ENCODE assay signal across 1 cellular context in the genomic region with DNA sequence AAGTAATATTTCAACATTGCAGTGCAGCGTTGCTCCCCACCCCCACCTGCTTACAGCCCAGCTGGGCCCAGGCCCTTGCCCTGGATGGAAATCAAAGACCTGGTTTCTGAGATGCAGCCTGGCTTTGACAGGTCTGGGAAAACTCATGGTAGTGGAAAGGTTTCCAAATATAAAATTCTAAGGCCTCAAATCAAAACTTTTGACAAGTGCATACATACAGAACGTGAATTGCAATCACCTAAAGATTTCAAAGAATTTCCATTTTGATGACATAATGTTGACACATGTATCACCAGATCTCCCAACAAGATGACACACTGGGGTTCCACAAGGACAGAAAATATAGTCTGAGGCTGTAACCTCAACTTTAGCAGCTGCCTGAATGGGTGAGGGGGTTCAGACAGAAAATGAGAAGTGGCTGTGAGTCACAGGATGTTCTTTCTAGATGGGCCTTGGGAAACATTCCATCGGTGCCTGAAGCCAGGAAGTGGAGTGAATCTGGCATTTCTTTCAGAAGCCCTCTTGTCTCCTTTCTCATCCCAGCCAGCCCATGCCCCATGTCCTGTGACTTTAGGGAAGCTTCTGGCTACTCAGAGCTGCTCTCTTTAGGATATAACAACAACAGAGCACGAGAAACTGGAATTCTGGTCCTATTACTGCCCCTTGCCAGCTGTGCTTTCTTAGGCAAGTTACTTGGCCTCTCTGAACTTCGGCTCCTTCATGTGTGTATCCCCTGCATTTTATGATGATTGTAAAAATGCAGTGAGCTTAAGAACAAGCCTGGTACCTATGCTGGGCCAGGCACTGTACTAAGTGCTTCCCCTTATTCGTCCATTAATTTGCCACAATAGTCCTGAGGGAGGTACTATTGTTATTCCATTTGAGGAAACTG.
TF ChIP-seq lines count a peak whose summit lies in the region.

No MANE protein-coding gene starts in this region.

TF ChIP-seq in GM23338, 12 proteins besides CTCF, POLR2A, EP300 and RAD21 (continued from another document):
- TF ChIP-seq, protein P1, sequence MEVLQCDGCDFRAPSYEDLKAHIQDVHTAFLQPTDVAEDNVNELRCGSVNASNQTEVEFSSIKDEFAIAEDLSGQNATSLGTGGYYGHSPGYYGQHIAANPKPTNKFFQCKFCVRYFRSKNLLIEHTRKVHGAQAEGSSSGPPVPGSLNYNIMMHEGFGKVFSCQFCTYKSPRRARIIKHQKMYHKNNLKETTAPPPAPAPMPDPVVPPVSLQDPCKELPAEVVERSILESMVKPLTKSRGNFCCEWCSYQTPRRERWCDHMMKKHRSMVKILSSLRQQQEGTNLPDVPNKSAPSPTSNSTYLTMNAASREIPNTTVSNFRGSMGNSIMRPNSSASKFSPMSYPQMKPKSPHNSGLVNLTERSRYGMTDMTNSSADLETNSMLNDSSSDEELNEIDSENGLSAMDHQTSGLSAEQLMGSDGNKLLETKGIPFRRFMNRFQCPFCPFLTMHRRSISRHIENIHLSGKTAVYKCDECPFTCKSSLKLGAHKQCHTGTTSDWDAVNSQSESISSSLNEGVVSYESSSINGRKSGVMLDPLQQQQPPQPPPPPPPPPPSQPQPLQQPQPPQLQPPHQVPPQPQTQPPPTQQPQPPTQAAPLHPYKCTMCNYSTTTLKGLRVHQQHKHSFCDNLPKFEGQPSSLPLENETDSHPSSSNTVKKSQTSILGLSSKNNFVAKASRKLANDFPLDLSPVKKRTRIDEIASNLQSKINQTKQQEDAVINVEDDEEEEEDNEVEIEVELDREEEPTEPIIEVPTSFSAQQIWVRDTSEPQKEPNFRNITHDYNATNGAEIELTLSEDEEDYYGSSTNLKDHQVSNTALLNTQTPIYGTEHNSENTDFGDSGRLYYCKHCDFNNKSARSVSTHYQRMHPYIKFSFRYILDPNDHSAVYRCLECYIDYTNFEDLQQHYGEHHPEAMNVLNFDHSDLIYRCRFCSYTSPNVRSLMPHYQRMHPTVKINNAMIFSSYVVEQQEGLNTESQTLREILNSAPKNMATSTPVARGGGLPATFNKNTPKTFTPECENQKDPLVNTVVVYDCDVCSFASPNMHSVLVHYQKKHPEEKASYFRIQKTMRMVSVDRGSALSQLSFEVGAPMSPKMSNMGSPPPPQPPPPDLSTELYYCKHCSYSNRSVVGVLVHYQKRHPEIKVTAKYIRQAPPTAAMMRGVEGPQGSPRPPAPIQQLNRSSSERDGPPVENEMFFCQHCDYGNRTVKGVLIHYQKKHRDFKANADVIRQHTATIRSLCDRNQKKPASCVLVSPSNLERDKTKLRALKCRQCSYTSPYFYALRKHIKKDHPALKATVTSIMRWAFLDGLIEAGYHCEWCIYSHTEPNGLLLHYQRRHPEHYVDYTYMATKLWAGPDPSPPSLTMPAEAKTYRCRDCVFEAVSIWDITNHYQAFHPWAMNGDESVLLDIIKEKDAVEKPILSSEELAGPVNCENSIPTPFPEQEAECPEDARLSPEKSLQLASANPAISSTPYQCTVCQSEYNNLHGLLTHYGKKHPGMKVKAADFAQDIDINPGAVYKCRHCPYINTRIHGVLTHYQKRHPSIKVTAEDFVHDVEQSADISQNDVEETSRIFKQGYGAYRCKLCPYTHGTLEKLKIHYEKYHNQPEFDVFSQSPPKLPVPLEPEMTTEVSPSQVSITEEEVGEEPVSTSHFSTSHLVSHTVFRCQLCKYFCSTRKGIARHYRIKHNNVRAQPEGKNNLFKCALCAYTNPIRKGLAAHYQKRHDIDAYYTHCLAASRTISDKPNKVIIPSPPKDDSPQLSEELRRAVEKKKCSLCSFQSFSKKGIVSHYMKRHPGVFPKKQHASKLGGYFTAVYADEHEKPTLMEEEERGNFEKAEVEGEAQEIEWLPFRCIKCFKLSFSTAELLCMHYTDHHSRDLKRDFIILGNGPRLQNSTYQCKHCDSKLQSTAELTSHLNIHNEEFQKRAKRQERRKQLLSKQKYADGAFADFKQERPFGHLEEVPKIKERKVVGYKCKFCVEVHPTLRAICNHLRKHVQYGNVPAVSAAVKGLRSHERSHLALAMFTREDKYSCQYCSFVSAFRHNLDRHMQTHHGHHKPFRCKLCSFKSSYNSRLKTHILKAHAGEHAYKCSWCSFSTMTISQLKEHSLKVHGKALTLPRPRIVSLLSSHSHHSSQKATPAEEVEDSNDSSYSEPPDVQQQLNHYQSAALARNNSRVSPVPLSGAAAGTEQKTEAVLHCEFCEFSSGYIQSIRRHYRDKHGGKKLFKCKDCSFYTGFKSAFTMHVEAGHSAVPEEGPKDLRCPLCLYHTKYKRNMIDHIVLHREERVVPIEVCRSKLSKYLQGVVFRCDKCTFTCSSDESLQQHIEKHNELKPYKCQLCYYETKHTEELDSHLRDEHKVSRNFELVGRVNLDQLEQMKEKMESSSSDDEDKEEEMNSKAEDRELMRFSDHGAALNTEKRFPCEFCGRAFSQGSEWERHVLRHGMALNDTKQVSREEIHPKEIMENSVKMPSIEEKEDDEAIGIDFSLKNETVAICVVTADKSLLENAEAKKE (CRISPR knock-in tag; IDR thresholded peaks at IDR 0.05), result no peak
